11 cellular contexts compared by ENCODE assay signal in the genomic region with DNA sequence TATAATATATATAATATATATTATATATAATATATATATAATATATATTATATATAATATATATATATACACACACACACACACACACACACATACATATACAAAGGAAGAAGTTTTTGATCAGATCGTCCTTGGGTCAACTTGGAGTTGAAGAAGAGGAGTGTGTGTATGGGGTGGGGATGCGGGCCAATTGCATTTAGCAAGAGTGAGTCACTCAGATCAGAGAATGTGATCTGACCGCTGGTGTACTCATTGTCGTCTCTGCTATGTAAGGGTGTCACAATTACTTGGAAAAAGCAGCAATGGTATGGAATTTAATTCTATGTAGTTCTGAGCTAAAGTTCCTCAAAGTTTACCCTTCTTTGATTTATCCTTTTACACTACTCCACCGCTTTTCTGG. TPM values are rescaled to one million over a fixed set of nuclear protein-coding genes. Genes with fewer than 3 reads are reported as not detected.
DNase-seq lines count a peak whose midpoint lies in the region; ATAC-seq and TF ChIP-seq lines count a peak whose summit lies in the region.
"Had no signal": no experiment of that assay in that cellular context is flagged by ENCODE, and none has a peak within 500 bp of the region (broad histone marks: within the 10 kb centered on the region; RNA-seq: fewer than 3 reads in every experiment).

No MANE protein-coding gene starts in this region.

- no peak overlapping the region for H3K4me3 Mint-ChIP-seq in Caco-2 (ENCODE audit: unreplicated experiment)

- peaks cover 18% of the 10 kb centered on the region for H3K4me1 ChIP-seq in fibroblast of lung (ENCODE audit: control insufficient read depth, extremely low read depth, insufficient read depth, low read length)
- H3K4me1 ChIP-seq in Caco-2: no peaks in the 10 kb centered on the region

- no peak for ATAC-seq in stimulated activated naive CD8-positive, alpha-beta T cell treated with anti-CD3 and anti-CD28 coated beads, Interleukin-15, Interleukin-2, amounts not matched to agents 100 U/mL and 50 U/mL, for 24 hours
- ATAC-seq in left cardiac atrium: no peak

- H4K20me1 ChIP-seq in fibroblast of lung (ENCODE audit: control insufficient read depth, extremely low read depth, insufficient read depth, low read length): no peaks in the 10 kb centered on the region

- H3K9me3 ChIP-seq in fibroblast of lung (ENCODE audit: control insufficient read depth, insufficient read depth, low read depth, low read length): no peaks in the 10 kb centered on the region
- H3K9me3 ChIP-seq in Caco-2: no peaks in the 10 kb centered on the region

- peaks cover 6% of the 10 kb centered on the region for H3K79me2 ChIP-seq in fibroblast of lung (ENCODE audit: control insufficient read depth, insufficient read depth, low read length)

- CTCF ChIA-PET in RWPE1 (lab: Yijun Ruan, JAX): no interaction called here
- CTCF ChIA-PET in Caco-2 (lab: Charles Lee): no interaction called here

- H3K27me3 Mint-ChIP-seq in Caco-2 (ENCODE audit: insufficient read depth, unreplicated experiment): no peaks in the 10 kb centered on the region

- no peaks in the 10 kb centered on the region for H3K9me3 Mint-ChIP-seq in Caco-2 (ENCODE audit: unreplicated experiment)

- intact Hi-C loops in Caco-2 (cut with micrococcal nuclease; ENCODE audit: unreplicated experiment): no loop called here
- intact Hi-C loops in left cardiac atrium (cut with DNase I): no loop called here

- H3K4me2 ChIP-seq in fibroblast of lung (ENCODE audit: extremely low read depth, insufficient read depth, low read length): no peak overlapping the region

- peaks cover 10% of the 10 kb centered on the region for H3K4me1 Mint-ChIP-seq in Caco-2 (ENCODE audit: low read depth, unreplicated experiment)

- H3K27me3 ChIP-seq in fibroblast of lung (ENCODE audit: control insufficient read depth, insufficient read depth, low read length) (no peaks in the 10 kb centered on the region), Caco-2 (replicated peaks; ENCODE audit: control insufficient read depth, insufficient read depth, low read length) (no peaks in the 10 kb centered on the region)

- H3K4me3 ChIP-seq in fibroblast of lung (replicated peaks in 1 of 4; ENCODE audit: control extremely low read depth in 1 of 4, insufficient read depth in 1 of 4, low read depth in 3 of 4, low read length in 4 of 4) (no peak overlapping the region), skeletal muscle cell (ENCODE audit: low read depth, low read length) (no peak overlapping the region), Caco-2 (ENCODE audit: low read depth, low read length) (no peak overlapping the region)

- POLR2A ChIA-PET in RWPE1 (lab: Yijun Ruan, JAX; ENCODE audit: low non-redundant PET): no interaction called here
- POLR2A ChIA-PET in Caco-2 (lab: Charles Lee): no interaction called here

- no peak overlapping the region for H3K9ac ChIP-seq in fibroblast of lung (ENCODE audit: insufficient read depth, low read length)

- no peak for TF ChIP-seq CTCF in RWPE1 (conservative IDR thresholded peaks at IDR 0.05; ENCODE audit: low read depth)
- TF ChIP-seq CTCF in fibroblast of lung (conservative IDR thresholded peaks at IDR 0.05 in 1 of 2, IDR thresholded peaks at IDR 0.05 in 1 of 2; ENCODE audit: low read depth in 1 of 2, low read length in 2 of 2): no peak
- TF ChIP-seq CTCF in Caco-2 (IDR thresholded peaks at IDR 0.05; ENCODE audit: insufficient read depth in 1 of 2, low read depth in 1 of 2, low read length in 1 of 2, severe bottlenecking in 1 of 2, unreplicated experiment in 1 of 2): no peak

- DNase-seq in GM03348 (ENCODE audit: low spot score) (peak; percentile 64), RWPE1 (ENCODE audit: low spot score) (peak; percentile 38), fibroblast of lung (ENCODE audit: low read depth in 2 of 2) (peak; percentile 90 to 94), skeletal muscle cell (ENCODE audit: low read depth) (peak; percentile 84), NCI-H1105 (lab: John Stamatoyannopoulos, UW) (no peak), Caco-2 (no peak), left cardiac atrium (no peak)
- DNase-seq in stimulated activated naive CD8-positive, alpha-beta T cell treated with anti-CD3 and anti-CD28 coated beads, Interleukin-15, Interleukin-2, amounts not matched to agents 100 U/mL and 50 U/mL, for 24 hours: no peak
- DNase-seq: activated CD4-positive, alpha-beta T cell treated with anti-CD3 and anti-CD28 coated beads for 4 hours; stimulated activated CD4-positive, alpha-beta T cell treated with anti-CD3 and anti-CD28 coated beads, Interleukin-4, amount 100 ng/mL, for 4 hours; stimulated activated naive CD4-positive, alpha-beta T cell had no signal

- H3K27ac ChIP-seq in RWPE1: no peak overlapping the region
- H3K27ac ChIP-seq in fibroblast of lung (ENCODE audit: insufficient read depth, low read length): no peak overlapping the region

- H2AFZ ChIP-seq in fibroblast of lung (ENCODE audit: low read length): no peak overlapping the region

- no peak overlapping the region for H3K27ac Mint-ChIP-seq in Caco-2 (ENCODE audit: unreplicated experiment)

- BruUV-seq in Caco-2 (replicated peaks; lab: Mats Ljungman, UMichigan): no TSS peak

- H3K36me3 Mint-ChIP-seq in Caco-2 (ENCODE audit: insufficient read depth, unreplicated experiment): no peaks in the 10 kb centered on the region

- no peaks in the 10 kb centered on the region for H3K36me3 ChIP-seq in fibroblast of lung (ENCODE audit: control insufficient read depth, insufficient read depth, low read length)
- H3K36me3 ChIP-seq in Caco-2 (ENCODE audit: control insufficient read depth, insufficient read depth, low read length): no peaks in the 10 kb centered on the region

RNA-seq across cellular contexts. Expression of gene VGLL3, which starts 4.6 kb away (rescaled TPM):
- total RNA-seq in fibroblast of lung: 41.1 and 53.7 TPM in 2 replicates
- polyA plus RNA-seq in fibroblast of lung: 41.8 and 222 TPM in 2 replicates
- polyA plus RNA-seq in fibroblast of lung (2012): 20.8 and 139 TPM in 2 replicates
- polyA minus RNA-seq in fibroblast of lung (ENCODE audit: low replicate concordance): 434 and 1,829 TPM in 2 replicates
- 8.2 and 10.4 TPM in 2 replicates for total RNA-seq in Caco-2 (2022)
- total RNA-seq in left cardiac atrium: 10 to 100 TPM in 1 of 2 donors, 1 to 10 TPM in 1; 8.2 to 19.4 TPM

Comparison
In these comparisons a context has a peak if more than half of its experiments do, and no peak if none do; other contexts are left out.
1. DNase-seq: peak in GM03348 (single experiment), RWPE1 (single experiment), fibroblast of lung (2 of 2) and skeletal muscle cell (single experiment); none in NCI-H1105 (single experiment), Caco-2 (0 of 2), stimulated activated naive CD8-positive, alpha-beta T cell treated with anti-CD3 and anti-CD28 coated beads, Interleukin-15, Interleukin-2, amounts not matched to agents 100 U/mL and 50 U/mL, for 24 hours (single experiment) and left cardiac atrium (single experiment).